Comparison of ENCODE assay signal across 7 cellular contexts in genomic region chr3:136343873-136344281, GRCh38.
A peak's percentile ranks its signal among the peaks of the same experiment; 100 is the strongest.
DNase-seq lines count a peak whose midpoint lies in the region; ATAC-seq, FAIRE-seq and TF ChIP-seq lines count a peak whose summit lies in the region.

No MANE protein-coding gene starts in this region.

- TF ChIP-seq POLR2A in H54 (IDR thresholded peaks at IDR 0.05; ENCODE audit: low read depth, low read length) = no peak

- ATAC-seq in GM18520 (IDR thresholded peaks at IDR 0.05; ENCODE audit: unreplicated experiment) (no peak), GM19035 (IDR thresholded peaks at IDR 0.05; ENCODE audit: unreplicated experiment) (no peak)

- FAIRE-seq in H54 (lab: Jason Lieb, UNC) (peak; percentile 97), RCC 7860 (lab: Jason Lieb, UNC) (peak; percentile 75)

- DNase-seq in H54 (ENCODE audit: insufficient read length, low spot score) = peak; percentile 36
- DNase-seq in RCC 7860 (ENCODE audit: low spot score) = peak; percentile 76
- DNase-seq in fibroblast of the conjunctiva (ENCODE audit: low read depth) = peak; percentile 80
- peak; percentile 96 for DNase-seq in posterior vena cava (ENCODE audit: low spot score)
- no peak for DNase-seq in KG1 (lab: John Stamatoyannopoulos, UW)

- intact Hi-C loops in posterior vena cava (cut with DNase I) = no loop called here
